ENCODE assay signal across 22 cellular contexts in genomic region chr13:44101347-44102083, GRCh38.
DNase-seq lines count a peak whose midpoint lies in the region; ATAC-seq, FAIRE-seq and TF ChIP-seq lines count a peak whose summit lies in the region.
"Had no signal": no experiment of that assay in that cellular context is flagged by ENCODE, and none has a peak within 500 bp of the region (broad histone marks: within the 10 kb centered on the region; RNA-seq: fewer than 3 reads in every experiment).

No MANE protein-coding gene starts in this region.

- no peak for FAIRE-seq in HepG2 (lab: Jason Lieb, UNC)
- FAIRE-seq: GM19239 had no signal

- no peaks in the 10 kb centered on the region for H3K36me3 ChIP-seq in HepG2 (replicated peaks in 1 of 2; ENCODE audit: control insufficient read depth in 1 of 2, insufficient read depth in 2 of 2, low read length in 2 of 2)
- no peaks in the 10 kb centered on the region for H3K36me3 ChIP-seq in right lobe of liver
- H3K36me3 ChIP-seq in mucosa of descending colon (ENCODE audit: low read depth) = no peaks in the 10 kb centered on the region
- no peaks in the 10 kb centered on the region for H3K36me3 ChIP-seq in left lung
- H3K36me3 ChIP-seq in thyroid gland = no peaks in the 10 kb centered on the region

- no peaks in the 10 kb centered on the region for H3K27me3 ChIP-seq in HepG2 (ENCODE audit: control insufficient read depth in 1 of 2, insufficient read depth in 2 of 2, low read length in 2 of 2)
- no peaks in the 10 kb centered on the region for H3K27me3 ChIP-seq in right lobe of liver
- H3K27me3 ChIP-seq in left lung = no peaks in the 10 kb centered on the region
- no peaks in the 10 kb centered on the region for H3K27me3 ChIP-seq in thyroid gland

- in situ Hi-C loops in HepG2 (cut with HindIII; ENCODE audit: extremely low pct_ligation_motif_present, low pct_unique_long_range_greater_than_20kb) = no loop called here

- BruUV-seq in HepG2 (replicated peaks; lab: Mats Ljungman, UMichigan) = no TSS peak

- TF ChIP-seq RAD21 in HepG2 (CRISPR knock-in tag; IDR thresholded peaks at IDR 0.05) = no peak

- CTCF ChIA-PET in HepG2 (lab: Yijun Ruan, JAX; ENCODE audit: low intra/inter-chr PET ratio, low total read pairs) (no interaction called here), WTC11 (lab: Charles Lee) (no interaction called here)

- DNase-seq in HepG2 (ENCODE audit: low spot score) (no peak), right lobe of liver (no peak), WTC11 (ENCODE audit: low spot score) (no peak), mucosa of descending colon (no peak), left lung (no peak), LoVo (ENCODE audit: low spot score) (no peak), thyroid gland (no peak)
- DNase-seq: C1 segment of cervical spinal cord; Caco-2; CD4-positive, alpha-beta memory T cell; DMS79 treated with DMSO at 0.1 percent for 48 hours; NCI-H1092; NCI-H1436; NCI-H187; NCI-H2081 treated with DMSO at 0.1 percent for 48 hours; NCI-H524; NCI-H748 treated with DMSO at 0.1 percent for 48 hours; NK-92 treated with Interleukin-12 subunit alpha and Interleukin-12 subunit beta, amount 100 ng/mL, for 24 hours; SHP77 had no signal

- H3K4me1 Mint-ChIP-seq in WTC11 = peaks cover 18% of the 10 kb centered on the region
- H3K4me1 Mint-ChIP-seq: CD4-positive, alpha-beta memory T cell had no signal

- H3K9ac ChIP-seq in HepG2 (ENCODE audit: insufficient read depth, low read depth, low read length) = no peak overlapping the region

- H3K4me1 ChIP-seq in HepG2 (ENCODE audit: insufficient read depth, low read length) (peaks cover 7% of the 10 kb centered on the region; the same call in 1 of the 2 replicates), right lobe of liver (peaks cover 0 to 37% (median 14%) of the 10 kb centered on the region in 4 donors), mucosa of descending colon (ENCODE audit: low read depth) (peaks cover 16% of the 10 kb centered on the region), left lung (no peaks in the 10 kb centered on the region), thyroid gland (peaks cover 30 to 42% of the 10 kb centered on the region in 2 donors)
- H3K4me1 ChIP-seq: Caco-2 had no signal

- no peak overlapping the region for H2AFZ ChIP-seq in HepG2 (ENCODE audit: low read length)

- no peak overlapping the region for H3K27ac Mint-ChIP-seq in WTC11

- peaks cover 20% of the 10 kb centered on the region for H3K36me3 Mint-ChIP-seq in WTC11
- H3K36me3 Mint-ChIP-seq: CD4-positive, alpha-beta memory T cell had no signal

- TF ChIP-seq EP300 in HepG2 (IDR thresholded peaks at IDR 0.05; ENCODE audit: low read depth in 2 of 2, low read length in 2 of 2) = no peak
- no peak for TF ChIP-seq EP300 in HepG2 (CRISPR knock-in tag; IDR thresholded peaks at IDR 0.05; ENCODE audit: borderline replicate concordance)

- intact Hi-C loops in HepG2 (cut with micrococcal nuclease; ENCODE audit: unreplicated experiment) (no loop called here), right lobe of liver (cut with DNase I) (no loop called here), mucosa of descending colon (cut with DNase I, micrococcal nuclease) (no loop called here), left lung (cut with DNase I) (no loop called here), thyroid gland (cut with DNase I) (no loop called here)

- TF ChIP-seq POLR2A in HepG2 (IDR thresholded peaks at IDR 0.05; ENCODE audit: insufficient read depth in 1 of 2, low read depth in 2 of 2, low read length in 2 of 2) (no peak), right lobe of liver (IDR thresholded peaks at IDR 0.05) (no peak), thyroid gland (IDR thresholded peaks at IDR 0.05) (no peak)

- H3K79me2 ChIP-seq in HepG2 (ENCODE audit: insufficient read depth, low read length) = no peaks in the 10 kb centered on the region

- H3K27me3 Mint-ChIP-seq in WTC11 (ENCODE audit: low read depth) = no peaks in the 10 kb centered on the region

- H3K9me3 ChIP-seq in HepG2 (ENCODE audit: low read length) (peaks cover 4% of the 10 kb centered on the region; the same call in 1 of the 2 replicates), right lobe of liver (no peaks in the 10 kb centered on the region), mucosa of descending colon (no peaks in the 10 kb centered on the region), left lung (peaks cover 0 to 17% of the 10 kb centered on the region in 2 donors), thyroid gland (no peaks in the 10 kb centered on the region)

- no peak for TF ChIP-seq CTCF in HepG2 (CRISPR knock-in tag; IDR thresholded peaks at IDR 0.05)
- TF ChIP-seq CTCF in right lobe of liver (IDR thresholded peaks at IDR 0.05) = no peak
- TF ChIP-seq CTCF in WTC11 (IDR thresholded peaks at IDR 0.05) = no peak
- no peak for TF ChIP-seq CTCF in mucosa of descending colon (IDR thresholded peaks at IDR 0.05)
- no peak for TF ChIP-seq CTCF in left lung (IDR thresholded peaks at IDR 0.05)
- no peak for TF ChIP-seq CTCF in thyroid gland (IDR thresholded peaks at IDR 0.05)

- H3K4me3 ChIP-seq in HepG2 (replicated peaks in 1 of 3; ENCODE audit: insufficient read depth in 1 of 3, low read depth in 2 of 3, low read length in 3 of 3) (no peak overlapping the region), right lobe of liver (no peak overlapping the region), mucosa of descending colon (no peak overlapping the region), left lung (no peak overlapping the region), thyroid gland (replicated peaks in 1 of 3) (no peak overlapping the region)

- no peak overlapping the region for H3K4me3 Mint-ChIP-seq in WTC11
- H3K4me3 Mint-ChIP-seq: CD4-positive, alpha-beta memory T cell had no signal

- ATAC-seq in HepG2 = no peak
- ATAC-seq in right lobe of liver = no peak
- no peak for ATAC-seq in WTC11
- ATAC-seq in mucosa of descending colon = peak; percentile 75
- no peak for ATAC-seq in left lung

- WGBS in HepG2 (ENCODE audit: low lambda C conversion rate) = 23% methylated on average over 2 of the region's 2 CpGs
- 43% methylated on average over 2 of the region's 2 CpGs for WGBS in right lobe of liver (ENCODE audit: insufficient coverage, low coverage, low lambda C conversion rate, missing lambda C conversion rate)
- 48 to 49% methylated on average over 2 of the region's 2 CpGs for WGBS in thyroid gland, 2 donors

- peaks cover 48% of the 10 kb centered on the region for H3K9me3 Mint-ChIP-seq in WTC11

- no peak overlapping the region for H3K4me2 ChIP-seq in HepG2 (ENCODE audit: low read depth, low read length)

- no peaks in the 10 kb centered on the region for H4K20me1 ChIP-seq in HepG2 (ENCODE audit: insufficient read depth, low read length)

- POLR2A ChIA-PET in HepG2 (lab: Yijun Ruan, JAX) (no interaction called here), WTC11 (lab: Charles Lee) (no interaction called here)

- H3K27ac ChIP-seq in HepG2 (ENCODE audit: extremely low read length, insufficient read depth, low read length) (no peak overlapping the region), right lobe of liver (no peak overlapping the region), left lung (no peak overlapping the region), thyroid gland (no peak overlapping the region)
- H3K27ac ChIP-seq: HL-60, RWPE1 had no signal

TF ChIP-seq in HepG2, 621 proteins besides CTCF, POLR2A, EP300 and RAD21:
- peak; percentile 96 for TF ChIP-seq ZNF317 (CRISPR knock-in tag; IDR thresholded peaks at IDR 0.05)
- no peak for TF ChIP-seq ZBTB38 (CRISPR knock-in tag; IDR thresholded peaks at IDR 0.05)

TF ChIP-seq in WTC11, 78 proteins besides CTCF, POLR2A, EP300 and RAD21:
- TF ChIP-seq GRHL2 (CRISPR knock-in tag; IDR thresholded peaks at IDR 0.05; ENCODE audit: insufficient replicate concordance, severe bottlenecking) (no peak), ZNF317 (CRISPR knock-in tag; IDR thresholded peaks at IDR 0.05; ENCODE audit: borderline replicate concordance, low read depth) (peak; percentile 97), MAX (CRISPR knock-in tag; IDR thresholded peaks at IDR 0.05) (no peak), TP53 (CRISPR knock-in tag; IDR thresholded peaks at IDR 0.05) (no peak)

Comparison
In these comparisons a context has a peak if more than half of its experiments do, and no peak if none do; other contexts are left out.
1. Of the 50 proteins assayed by ChIP-seq in both HepG2 and WTC11: peak only in HepG2: none; only in WTC11: none; in both: ZNF317; in neither: 49.